In genomic region chr4:4865705-4866123, GRCh38 we compare ENCODE assay signal across 9 cellular contexts. TPM values are rescaled to one million over a fixed set of nuclear protein-coding genes. Genes with fewer than 3 reads are reported as not detected.
DNase-seq lines count a peak whose midpoint lies in the region; ATAC-seq and TF ChIP-seq lines count a peak whose summit lies in the region.
"Had no signal": no experiment of that assay in that cellular context is flagged by ENCODE, and none has a peak within 500 bp of the region (broad histone marks: within the 10 kb centered on the region; RNA-seq: fewer than 3 reads in every experiment).

No MANE protein-coding gene starts in this region.

- H4K20me1 ChIP-seq in Karpas-422 (ENCODE audit: insufficient read depth, low read depth, low read length) = no peaks in the 10 kb centered on the region

- H3K4me2 ChIP-seq in Karpas-422 (ENCODE audit: low read depth, low read length, poor library complexity, severe bottlenecking) = no peak overlapping the region

- no peaks in the 10 kb centered on the region for H3K9me3 Mint-ChIP-seq in activated naive CD4-positive, alpha-beta T cell treated with anti-CD3 and anti-CD28 coated beads for 36 hours

- peaks cover 21% of the 10 kb centered on the region for H3K4me1 ChIP-seq in lower lobe of right lung
- peaks cover 60% of the 10 kb centered on the region for H3K4me1 ChIP-seq in suprapubic skin
- H3K4me1 ChIP-seq in Karpas-422 (ENCODE audit: low read length) = no peaks in the 10 kb centered on the region

- peaks cover 23% of the 10 kb centered on the region for H3K4me1 Mint-ChIP-seq in activated naive CD4-positive, alpha-beta T cell treated with anti-CD3 and anti-CD28 coated beads for 36 hours (ENCODE audit: low read depth)

- H3K36me3 ChIP-seq in lower lobe of right lung (no peaks in the 10 kb centered on the region), suprapubic skin (peaks cover 8% of the 10 kb centered on the region), Karpas-422 (ENCODE audit: insufficient read depth, low read length) (no peaks in the 10 kb centered on the region)

- no peak for TF ChIP-seq POLR2A in suprapubic skin (IDR thresholded peaks at IDR 0.05)

- WGBS in suprapubic skin = 17% methylated on average over 36 of the region's 36 CpGs

- in situ Hi-C loops in astrocyte of the spinal cord (cut with HindIII; ENCODE audit: low sequenced_read_pairs) = no loop called here

- H3K27me3 Mint-ChIP-seq in activated naive CD4-positive, alpha-beta T cell treated with anti-CD3 and anti-CD28 coated beads for 36 hours (ENCODE audit: low read depth) = peaks cover 76% of the 10 kb centered on the region

- H3K36me3 Mint-ChIP-seq in activated naive CD4-positive, alpha-beta T cell treated with anti-CD3 and anti-CD28 coated beads for 36 hours (ENCODE audit: low read depth) = no peaks in the 10 kb centered on the region
- H3K36me3 Mint-ChIP-seq: CD4-positive, CD25-positive, alpha-beta regulatory T cell had no signal

- H3K9me3 ChIP-seq in lower lobe of right lung (no peaks in the 10 kb centered on the region), suprapubic skin (no peaks in the 10 kb centered on the region), Karpas-422 (ENCODE audit: low read length) (no peaks in the 10 kb centered on the region)

- H3K4me3 ChIP-seq in astrocyte of the spinal cord (ENCODE audit: low read depth, low read length) = peak overlapping the region; percentile 31
- peak overlapping the region; percentile 18 for H3K4me3 ChIP-seq in lower lobe of right lung
- peak overlapping the region; percentile 43 for H3K4me3 ChIP-seq in suprapubic skin
- no peak overlapping the region for H3K4me3 ChIP-seq in Karpas-422 (ENCODE audit: low read length)

- no peak overlapping the region for H3K27ac Mint-ChIP-seq in activated naive CD4-positive, alpha-beta T cell treated with anti-CD3 and anti-CD28 coated beads for 36 hours

- no peak overlapping the region for H3K27ac ChIP-seq in lower lobe of right lung
- no peak overlapping the region for H3K27ac ChIP-seq in suprapubic skin
- H3K27ac ChIP-seq in Karpas-422 (ENCODE audit: low read length) = no peak overlapping the region

- H2AFZ ChIP-seq in Karpas-422 (ENCODE audit: low read length) = no peak overlapping the region

- H3K9ac ChIP-seq in Karpas-422 (ENCODE audit: low read length) = no peak overlapping the region

- intact Hi-C loops in activated naive CD4-positive, alpha-beta T cell treated with anti-CD3 and anti-CD28 coated beads for 36 hours (cut with micrococcal nuclease) = loop anchor here (1.0 kb wide), 1 partner anchor 9 kb away; no protein-coding TSS in a partner anchor
- intact Hi-C loops in lower lobe of right lung (cut with DNase I) = no loop called here

- no peak for DNase-seq in activated naive CD4-positive, alpha-beta T cell treated with anti-CD3 and anti-CD28 coated beads for 36 hours
- no peak for DNase-seq in activated naive CD4-positive, alpha-beta T cell treated with Interleukin-2 at 50 U/mL for 16 hours
- DNase-seq in astrocyte of the spinal cord (ENCODE audit: low read depth, low spot score) = no peak
- DNase-seq in lower lobe of right lung = no peak
- no peak for DNase-seq in suprapubic skin (ENCODE audit: low spot score in 2 of 2)
- DNase-seq in Karpas-422 = no peak
- no peak for DNase-seq in activated effector memory CD4-positive, alpha-beta T cell treated with anti-CD3 and anti-CD28 coated beads, Interleukin-2, amount 50 U/mL, for 16 hours
- DNase-seq in SIG-M5 (lab: John Stamatoyannopoulos, UW) = no peak
- DNase-seq: CD4-positive, CD25-positive, alpha-beta regulatory T cell had no signal

- H3K4me3 Mint-ChIP-seq in activated naive CD4-positive, alpha-beta T cell treated with anti-CD3 and anti-CD28 coated beads for 36 hours = peak overlapping the region; percentile 23

- H3K27me3 ChIP-seq in lower lobe of right lung (ENCODE audit: low read depth) = peaks cover 99% of the 10 kb centered on the region
- H3K27me3 ChIP-seq in suprapubic skin = peaks cover 98% of the 10 kb centered on the region
- H3K27me3 ChIP-seq in Karpas-422 (ENCODE audit: low read length) = no peaks in the 10 kb centered on the region

- no peaks in the 10 kb centered on the region for H3K9me2 ChIP-seq in Karpas-422 (replicated peaks; ENCODE audit: insufficient read depth, low read length)

- no peak for TF ChIP-seq EP300 in suprapubic skin (IDR thresholded peaks at IDR 0.05)

- H3K79me2 ChIP-seq in Karpas-422 (ENCODE audit: low read length) = no peaks in the 10 kb centered on the region; the same call in 1 of the 2 replicates

- no peak for ATAC-seq in lower lobe of right lung

- CTCF ChIA-PET in activated naive CD4-positive, alpha-beta T cell treated with anti-CD3 and anti-CD28 coated beads for 36 hours (lab: Charles Lee) = no interaction called here

- TF ChIP-seq CTCF in astrocyte of the spinal cord (IDR thresholded peaks at IDR 0.05; ENCODE audit: low read depth, low read length) (no peak), lower lobe of right lung (IDR thresholded peaks at IDR 0.05) (no peak), suprapubic skin (IDR thresholded peaks at IDR 0.05) (no peak)

RNA-seq across cellular contexts. Expression of gene MSX1, which starts 6.2 kb away (rescaled TPM):
- not detected for total RNA-seq in activated naive CD4-positive, alpha-beta T cell treated with anti-CD3 and anti-CD28 coated beads for 36 hours
- 2.1 TPM for total RNA-seq in lower lobe of right lung
- total RNA-seq in suprapubic skin = 1 to 10 TPM; 2.0 to 7.2 (median 4.9) TPM
- 4.5 and 10.2 TPM in 2 replicates for total RNA-seq in Karpas-422 (2014; rRNA removed; shearing (Covaris generic); ENCODE audit: low replicate concordance)
